Comparison of ENCODE assay signal across 1 cellular context in genomic region chr7:27134392-27134791, GRCh38.
A peak's percentile ranks its signal among the peaks of the same experiment; 100 is the strongest.
TF ChIP-seq lines count a peak whose summit lies in the region.

No MANE protein-coding gene starts in this region.

TF ChIP-seq in GM12878, 131 proteins besides CTCF, POLR2A, EP300 and RAD21 (continued from another document):
- TF ChIP-seq, protein P1, sequence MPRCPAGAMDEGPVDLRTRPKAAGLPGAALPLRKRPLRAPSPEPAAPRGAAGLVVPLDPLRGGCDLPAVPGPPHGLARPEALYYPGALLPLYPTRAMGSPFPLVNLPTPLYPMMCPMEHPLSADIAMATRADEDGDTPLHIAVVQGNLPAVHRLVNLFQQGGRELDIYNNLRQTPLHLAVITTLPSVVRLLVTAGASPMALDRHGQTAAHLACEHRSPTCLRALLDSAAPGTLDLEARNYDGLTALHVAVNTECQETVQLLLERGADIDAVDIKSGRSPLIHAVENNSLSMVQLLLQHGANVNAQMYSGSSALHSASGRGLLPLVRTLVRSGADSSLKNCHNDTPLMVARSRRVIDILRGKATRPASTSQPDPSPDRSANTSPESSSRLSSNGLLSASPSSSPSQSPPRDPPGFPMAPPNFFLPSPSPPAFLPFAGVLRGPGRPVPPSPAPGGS (IDR thresholded peaks at IDR 0.05; ENCODE audit: borderline replicate concordance, insufficient read depth, low read depth, low read length, poor library complexity, severe bottlenecking) = peak; percentile 34
- TF ChIP-seq ZBTB33 (IDR thresholded peaks at IDR 0.05) (no peak), SIN3A (IDR thresholded peaks at IDR 0.05; ENCODE audit: low read depth, low read length) (no peak), ATF7 (IDR thresholded peaks at IDR 0.05; ENCODE audit: low read depth) (peak; percentile 63; the same call in 1 of the 2 replicates), EZH2 (IDR thresholded peaks at IDR 0.05; ENCODE audit: borderline replicate concordance, control insufficient read depth, low read depth, low read length) (no peak), CREM (IDR thresholded peaks at IDR 0.05; ENCODE audit: low read depth) (peak; percentile 56; the same call in 1 of the 2 replicates), SIX5 (IDR thresholded peaks at IDR 0.05; ENCODE audit: low read depth, low read length, severe bottlenecking) (no peak), HDGF (IDR thresholded peaks at IDR 0.05) (no peak), JUNB (IDR thresholded peaks at IDR 0.05) (peak; percentile 76), PAX5 (IDR thresholded peaks at IDR 0.05; ENCODE audit: borderline replicate concordance, low read depth, low read length) (0 out of 2 replicates have a peak, but pooled peaks have one; percentile 31), EED (IDR thresholded peaks at IDR 0.05; ENCODE audit: low read depth) (peak; percentile 68), ATF2 (IDR thresholded peaks at IDR 0.05; ENCODE audit: low read length) (peak; percentile 53; the same call in 1 of the 2 replicates), BACH1 (IDR thresholded peaks at IDR 0.05; ENCODE audit: borderline replicate concordance) (no peak), NBN (IDR thresholded peaks at IDR 0.05) (no peak), SREBF2 (IDR thresholded peaks at IDR 0.05; ENCODE audit: low read length) (no peak), STAT3 (IDR thresholded peaks at IDR 0.05; ENCODE audit: low read depth, low read length) (no peak), POLR2AphosphoS2 (IDR thresholded peaks at IDR 0.05; ENCODE audit: low read depth, low read length) (no peak), CBX5 (IDR thresholded peaks at IDR 0.05; ENCODE audit: low read depth) (0 out of 2 replicates have a peak, but pooled peaks have one; percentile 33), ELK1 (IDR thresholded peaks at IDR 0.05; ENCODE audit: low read depth, low read length) (no peak), ZNF384 (IDR thresholded peaks at IDR 0.05; ENCODE audit: borderline replicate concordance, low read depth, low read length) (no peak)
- TF ChIP-seq, protein P2, sequence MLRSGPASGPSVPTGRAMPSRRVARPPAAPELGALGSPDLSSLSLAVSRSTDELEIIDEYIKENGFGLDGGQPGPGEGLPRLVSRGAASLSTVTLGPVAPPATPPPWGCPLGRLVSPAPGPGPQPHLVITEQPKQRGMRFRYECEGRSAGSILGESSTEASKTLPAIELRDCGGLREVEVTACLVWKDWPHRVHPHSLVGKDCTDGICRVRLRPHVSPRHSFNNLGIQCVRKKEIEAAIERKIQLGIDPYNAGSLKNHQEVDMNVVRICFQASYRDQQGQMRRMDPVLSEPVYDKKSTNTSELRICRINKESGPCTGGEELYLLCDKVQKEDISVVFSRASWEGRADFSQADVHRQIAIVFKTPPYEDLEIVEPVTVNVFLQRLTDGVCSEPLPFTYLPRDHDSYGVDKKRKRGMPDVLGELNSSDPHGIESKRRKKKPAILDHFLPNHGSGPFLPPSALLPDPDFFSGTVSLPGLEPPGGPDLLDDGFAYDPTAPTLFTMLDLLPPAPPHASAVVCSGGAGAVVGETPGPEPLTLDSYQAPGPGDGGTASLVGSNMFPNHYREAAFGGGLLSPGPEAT (IDR thresholded peaks at IDR 0.05; ENCODE audit: low read depth) = peak; percentile 54; the same call in 1 of the 2 replicates
- TF ChIP-seq, protein P3, sequence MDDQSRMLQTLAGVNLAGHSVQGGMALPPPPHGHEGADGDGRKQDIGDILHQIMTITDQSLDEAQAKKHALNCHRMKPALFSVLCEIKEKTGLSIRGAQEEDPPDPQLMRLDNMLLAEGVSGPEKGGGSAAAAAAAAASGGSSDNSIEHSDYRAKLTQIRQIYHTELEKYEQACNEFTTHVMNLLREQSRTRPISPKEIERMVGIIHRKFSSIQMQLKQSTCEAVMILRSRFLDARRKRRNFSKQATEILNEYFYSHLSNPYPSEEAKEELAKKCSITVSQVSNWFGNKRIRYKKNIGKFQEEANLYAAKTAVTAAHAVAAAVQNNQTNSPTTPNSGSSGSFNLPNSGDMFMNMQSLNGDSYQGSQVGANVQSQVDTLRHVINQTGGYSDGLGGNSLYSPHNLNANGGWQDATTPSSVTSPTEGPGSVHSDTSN (IDR thresholded peaks at IDR 0.05; ENCODE audit: insufficient replicate concordance, low read depth, low read length) = no peak
